9 cellular contexts compared by ENCODE assay signal in the genomic region with DNA sequence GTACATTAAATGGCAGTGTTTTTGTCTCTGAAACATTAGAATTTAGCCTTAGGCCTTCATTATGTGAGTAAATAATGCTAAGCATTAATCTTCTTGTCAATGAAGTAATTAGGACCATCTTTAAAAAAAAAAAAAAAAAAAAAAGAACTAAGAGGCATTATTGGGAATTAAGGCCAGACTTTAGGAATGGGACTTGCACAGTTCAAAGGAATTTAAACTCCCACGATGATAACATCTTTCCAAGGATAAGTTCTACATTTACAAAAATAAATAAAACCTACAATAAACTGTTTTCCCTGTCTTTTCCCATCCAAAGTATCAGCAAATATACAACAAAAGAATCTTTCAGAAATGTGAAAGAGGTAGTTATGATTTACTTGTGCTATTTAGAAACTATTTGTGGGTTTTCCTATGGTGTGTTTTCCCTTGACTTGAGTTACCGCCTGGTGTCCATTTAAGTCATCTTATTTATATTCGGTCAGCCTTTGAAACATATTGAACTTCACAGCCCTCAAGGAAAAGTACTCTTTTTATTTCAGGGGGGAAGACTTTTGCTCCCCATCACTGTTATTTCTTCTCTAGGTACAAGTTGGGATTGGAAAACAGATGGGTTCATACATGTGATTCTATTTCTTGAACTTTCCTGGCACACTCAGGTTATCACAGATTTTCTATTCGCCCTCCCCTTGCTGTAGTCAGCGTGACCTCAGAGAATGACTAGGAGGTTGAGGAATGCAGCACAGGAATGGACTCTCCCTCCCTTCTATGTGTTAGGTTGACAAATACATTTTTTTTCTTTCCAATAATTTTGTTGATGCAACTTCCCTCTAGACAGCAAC. TPM values are rescaled to one million over a fixed set of nuclear protein-coding genes. Genes with fewer than 3 reads are reported as not detected.
DNase-seq lines count a peak whose midpoint lies in the region; ATAC-seq, FAIRE-seq and TF ChIP-seq lines count a peak whose summit lies in the region.
"Had no signal": no experiment of that assay in that cellular context is flagged by ENCODE, and none has a peak within 500 bp of the region (broad histone marks: within the 10 kb centered on the region; RNA-seq: fewer than 3 reads in every experiment).

No MANE protein-coding gene starts in this region.

- DNase-seq in AG20443 (ENCODE audit: low spot score) (peak; percentile 82), NCI-H226 (peak; percentile 95), dermis microvascular lymphatic vessel endothelial cell (ENCODE audit: low read depth in 2 of 2) (peak; percentile 28 to 43), GM12892 (ENCODE audit: insufficient read length) (no peak), substantia nigra (lab: John Stamatoyannopoulos, UW) (no peak), foreskin melanocyte (no peak)

- no peak for TF ChIP-seq POLR2A in GM12892 (IDR thresholded peaks at IDR 0.05; ENCODE audit: low read depth, low read length)

- no peak for ATAC-seq in HG03378 (IDR thresholded peaks at IDR 0.05; ENCODE audit: unreplicated experiment)

- H3K4me3 ChIP-seq in mesodermal cell (ENCODE audit: extremely low read depth, insufficient read depth, low read length, poor library complexity, severe bottlenecking) = no peak overlapping the region

- WGBS in mesodermal cell (ENCODE audit: insufficient coverage in 2 of 2), 2 experiments = 88 to 100% methylated on average over 1 of the region's 5 CpGs

- H3K27ac ChIP-seq in mesodermal cell (ENCODE audit: low read depth, low read length, severe bottlenecking) = peak overlapping the region; percentile 71
- no peak overlapping the region for H3K27ac ChIP-seq in substantia nigra (ENCODE audit: low read depth, low read length, poor library complexity, severe bottlenecking)

- H3K9me3 ChIP-seq in mesodermal cell (ENCODE audit: control insufficient read depth, low read length) = no peaks in the 10 kb centered on the region

- no peaks in the 10 kb centered on the region for H3K36me3 ChIP-seq in mesodermal cell (ENCODE audit: control insufficient read depth, insufficient read depth, low read length)

- peaks cover 18% of the 10 kb centered on the region for H3K4me1 ChIP-seq in mesodermal cell (ENCODE audit: control insufficient read depth, insufficient read depth, low read length, poor library complexity, severe bottlenecking)

- no peak for FAIRE-seq in GM12892 (lab: Jason Lieb, UNC)

RNA-seq across cellular contexts. Expression of gene STMND1, which starts 13.6 kb away (rescaled TPM):
- total RNA-seq in dermis microvascular lymphatic vessel endothelial cell = not detected in 2 replicates
- polyA plus RNA-seq in mesodermal cell (2013, experiment 1 of 2) = not detected
- polyA plus RNA-seq in mesodermal cell (2013, experiment 2 of 2) = not detected
- polyA plus RNA-seq in GM12892 (2012; ENCODE audit: missing spikeins) = not detected
- polyA plus RNA-seq: IgD-negative memory B cell had no signal

Comparison
In these comparisons a context has a peak if more than half of its experiments do, and no peak if none do; other contexts are left out.
1. DNase-seq: peak in AG20443 (single experiment), NCI-H226 (single experiment) and dermis microvascular lymphatic vessel endothelial cell (2 of 2); none in GM12892 (single experiment), substantia nigra (0 of 49) and foreskin melanocyte (single experiment).